In genomic region chr7:45593877-45594276, GRCh38 we compare ENCODE assay signal across 25 cellular contexts.
"Had no signal": no experiment of that assay in that cellular context is flagged by ENCODE, and none has a peak within 500 bp of the region (broad histone marks: within the 10 kb centered on the region; RNA-seq: fewer than 3 reads in every experiment).

No MANE protein-coding gene starts in this region.

- H3K4me1 Mint-ChIP-seq: mesothelial cell of epicardium had no signal

- H3K27ac Mint-ChIP-seq: activated naive CD4-positive, alpha-beta T cell treated with anti-CD3 and anti-CD28 coated beads, Interleukin-2, amount 50 U/mL, for 72 hours; effector memory CD8-positive, alpha-beta T cell; mesothelial cell of epicardium; natural killer cell treated with Interleukin-12 subunit alpha and Interleukin-12 subunit beta and Interleukin-15 and Interleukin-18, amount 100 ng/mL, for 72 hours had no signal

- H3K4me1 ChIP-seq: adrenal gland, breast epithelium, parathyroid adenoma, tibial artery had no signal

- DNase-seq: activated CD4-positive, alpha-beta T cell treated with anti-CD3 and anti-CD28 coated beads, Interleukin-2, amount 50 U/mL, for 1 hour; activated CD4-positive, CD25-positive, alpha-beta regulatory T cell treated with anti-CD3 and anti-CD28 coated beads, Interleukin-2, amount 50 U/mL, for 72 hours; activated gamma-delta T cell; activated T-cell treated with anti-CD3 and anti-CD28 coated beads, Interleukin-2, amount 50 U/mL, for 1 hour; dermis blood vessel endothelial cell; effector memory CD8-positive, alpha-beta T cell; stimulated activated CD4-positive, alpha-beta T cell treated with anti-CD3 and anti-CD28 coated beads, Interleukin-12 subunit alpha, Interleukin-12 subunit beta, amount 100 ng/mL, for 4 hours; stimulated activated naive CD4-positive, alpha-beta T cell treated with Interleukin-2 at 50 U/mL for 16 hours; substantia nigra; SW 1271; T-helper 2 cell; tibial artery had no signal

- H3K36me3 ChIP-seq: adrenal gland, breast epithelium, neutrophil, tibial artery had no signal

- FAIRE-seq: astrocyte, frontal cortex, kidney had no signal

- H3K27me3 ChIP-seq: adrenal gland, breast epithelium, neutrophil, tibial artery had no signal

- H3K79me2 ChIP-seq: parathyroid adenoma had no signal

- H3K4me3 ChIP-seq: adrenal gland, breast epithelium, tibial artery had no signal

- H2AFZ ChIP-seq: parathyroid adenoma had no signal

- H3K4me3 Mint-ChIP-seq: effector memory CD8-positive, alpha-beta T cell; mesothelial cell of epicardium; natural killer cell treated with Interleukin-12 subunit alpha and Interleukin-12 subunit beta and Interleukin-15 and Interleukin-18, amount 100 ng/mL, for 72 hours had no signal

- ATAC-seq: activated naive CD4-positive, alpha-beta T cell treated with anti-CD3 and anti-CD28 coated beads, Interleukin-2, amount 50 U/mL, for 72 hours; effector memory CD8-positive, alpha-beta T cell; left lobe of liver; natural killer cell treated with Interleukin-12 subunit alpha and Interleukin-12 subunit beta and Interleukin-15 and Interleukin-18, amount 100 ng/mL, for 72 hours had no signal

- H3K27ac ChIP-seq: adrenal gland, breast epithelium, epithelial cell of prostate, neutrophil, parathyroid adenoma, tibial artery, VCaP had no signal

- H3K9me3 Mint-ChIP-seq: activated naive CD4-positive, alpha-beta T cell treated with anti-CD3 and anti-CD28 coated beads, Interleukin-2, amount 50 U/mL, for 72 hours; effector memory CD8-positive, alpha-beta T cell; mesothelial cell of epicardium; natural killer cell treated with Interleukin-12 subunit alpha and Interleukin-12 subunit beta and Interleukin-15 and Interleukin-18, amount 100 ng/mL, for 72 hours had no signal

- H3K36me3 Mint-ChIP-seq: activated naive CD4-positive, alpha-beta T cell treated with anti-CD3 and anti-CD28 coated beads, Interleukin-2, amount 50 U/mL, for 72 hours; mesothelial cell of epicardium; natural killer cell treated with Interleukin-12 subunit alpha and Interleukin-12 subunit beta and Interleukin-15 and Interleukin-18, amount 100 ng/mL, for 72 hours had no signal
